Comparison of ENCODE assay signal across 8 cellular contexts in the genomic region with DNA sequence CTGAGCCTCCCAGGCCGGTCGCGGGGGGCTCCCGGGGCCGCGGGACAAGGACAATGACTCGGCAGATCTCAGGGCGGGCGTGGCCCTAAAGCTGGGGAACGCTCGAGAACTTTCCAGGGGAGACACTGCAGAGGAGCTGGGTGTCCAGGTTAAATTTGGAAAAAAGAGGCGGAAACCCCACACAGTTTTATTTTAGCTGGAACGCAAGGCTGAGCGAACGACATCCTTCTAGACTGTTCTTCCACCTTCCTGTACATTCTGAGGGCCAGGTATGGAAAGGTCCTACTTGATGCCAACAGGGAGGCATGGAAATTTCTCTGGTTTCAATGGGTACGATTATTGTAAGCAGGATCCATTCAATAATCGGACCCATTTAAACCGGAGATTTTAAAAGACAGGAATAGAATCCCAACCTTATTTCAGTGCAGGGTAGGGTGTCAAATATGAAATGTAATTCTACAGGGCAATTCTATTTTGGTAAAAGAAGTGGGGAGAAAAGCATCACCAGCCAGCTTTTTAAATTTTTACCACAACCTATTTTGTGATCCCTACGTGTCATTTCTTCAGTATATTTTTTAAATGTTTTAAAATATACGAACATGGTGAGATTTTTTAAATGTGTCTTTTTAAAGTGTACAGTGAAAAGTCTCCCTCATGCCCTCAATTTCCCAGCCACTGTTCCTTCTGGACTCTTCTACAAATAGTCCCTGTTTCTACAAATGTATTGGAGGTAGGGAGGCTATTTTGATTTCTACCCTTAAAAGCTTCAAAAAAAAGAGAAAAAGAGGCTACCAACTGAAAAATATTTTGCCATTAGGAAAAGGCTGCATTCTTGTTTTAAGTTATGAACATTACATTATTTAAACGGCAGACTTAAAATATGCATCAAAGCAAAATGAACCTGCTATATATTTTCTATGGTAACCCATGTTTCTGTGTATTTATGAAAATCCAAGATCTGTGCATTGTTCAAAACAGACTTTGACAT. TPM values are rescaled to one million over a fixed set of nuclear protein-coding genes. Genes with fewer than 3 reads are reported as not detected.
DNase-seq lines count a peak whose midpoint lies in the region; ATAC-seq lines count a peak whose summit lies in the region.

No MANE protein-coding gene starts in this region.

- H3K4me1 ChIP-seq in adipocyte (ENCODE audit: control insufficient read depth, insufficient read depth, low read length) (peaks cover 38% of the 10 kb centered on the region), iPS DF 6.9 (ENCODE audit: control insufficient read depth, insufficient read depth, low read length) (no peaks in the 10 kb centered on the region; the same call in 1 of the 2 replicates), skeletal muscle tissue (ENCODE audit: control insufficient read depth in 3 of 3, insufficient read depth in 3 of 3, low read length in 3 of 3) (peaks cover 44 to 61% (median 52%) of the 10 kb centered on the region in 3 donors)

- no CpG with 5 or more reads among the region's 21 CpGs for WGBS in iPS DF 6.9 (ENCODE audit: insufficient coverage, insufficient read length)

- peak; percentile 68 for DNase-seq in adipocyte (ENCODE audit: low read depth)
- DNase-seq in iPS DF 6.9 (ENCODE audit: low read depth, low spot score), result no peak
- no peak for DNase-seq in AML-193 (lab: John Stamatoyannopoulos, UW)
- DNase-seq in HPDE6-E6E7 (ENCODE audit: extremely low spot score), result no peak
- DNase-seq in KG1 (lab: John Stamatoyannopoulos, UW), result no peak

- peak overlapping the region; percentile 99 for H3K4me3 ChIP-seq in adipocyte (ENCODE audit: low read length)
- peak overlapping the region; percentile 93; the same call in 1 of the 2 replicates for H3K4me3 ChIP-seq in iPS DF 6.9 (ENCODE audit: low read length)
- H3K4me3 ChIP-seq in skeletal muscle tissue (ENCODE audit: low read length in 3 of 3), result peak overlapping the region; percentile 89 to 99 (median 93)

- H3K27ac ChIP-seq in iPS DF 6.9 (ENCODE audit: low read length) (no peak overlapping the region), skeletal muscle tissue (ENCODE audit: low read depth, low read length) (peak overlapping the region; percentile 100)

- H3K27me3 ChIP-seq in adipocyte (replicated peaks; ENCODE audit: control insufficient read depth, insufficient read depth, low read length), result no peaks in the 10 kb centered on the region
- no peaks in the 10 kb centered on the region for H3K27me3 ChIP-seq in iPS DF 6.9 (ENCODE audit: control insufficient read depth, insufficient read depth, low read length)
- no peaks in the 10 kb centered on the region for H3K27me3 ChIP-seq in skeletal muscle tissue (ENCODE audit: control insufficient read depth in 3 of 3, insufficient read depth in 3 of 3, low read length in 3 of 3)

- H3K36me3 ChIP-seq in adipocyte (ENCODE audit: control insufficient read depth, insufficient read depth, low read length, severe bottlenecking) (peaks cover 26% of the 10 kb centered on the region), iPS DF 6.9 (ENCODE audit: control insufficient read depth, insufficient read depth, low read length) (peaks cover 10% of the 10 kb centered on the region; the same call in 1 of the 2 replicates), skeletal muscle tissue (ENCODE audit: control insufficient read depth in 3 of 3, insufficient read depth in 3 of 3, low read length in 3 of 3) (peaks cover 22 to 23% (median 23%) of the 10 kb centered on the region in 3 donors)

- ATAC-seq in GM18498 (IDR thresholded peaks at IDR 0.05; ENCODE audit: unreplicated experiment), result peak; percentile 1
- ATAC-seq in HG03342 (IDR thresholded peaks at IDR 0.05; ENCODE audit: unreplicated experiment), result peak; percentile 0

- H3K9ac ChIP-seq in adipocyte (ENCODE audit: low read length), result peak overlapping the region; percentile 100
- H3K9ac ChIP-seq in skeletal muscle tissue (ENCODE audit: low read depth in 1 of 3, low read length in 3 of 3), result peak overlapping the region; percentile 98 to 100 (median 99)

- H3K9me3 ChIP-seq in adipocyte (ENCODE audit: control insufficient read depth, low read length) (no peaks in the 10 kb centered on the region), iPS DF 6.9 (ENCODE audit: control insufficient read depth, insufficient read depth, low read length) (no peaks in the 10 kb centered on the region), skeletal muscle tissue (ENCODE audit: control insufficient read depth in 3 of 3, low read length in 3 of 3) (no peaks in the 10 kb centered on the region)

RNA-seq across cellular contexts. Expression of a gene that starts 1.1 kb away (rescaled TPM):
- total RNA-seq in skeletal muscle tissue, result 1,198 TPM

RNA-seq across cellular contexts. Expression of a gene that starts 51.9 kb away (rescaled TPM):
- 5.2 TPM for total RNA-seq in skeletal muscle tissue
